In genomic region chr15:78107471-78107870, GRCh38 we compare ENCODE assay signal across 15 cellular contexts. TPM values are rescaled to one million over a fixed set of nuclear protein-coding genes. Genes with fewer than 3 reads are reported as not detected.
DNase-seq lines count a peak whose midpoint lies in the region; ATAC-seq and TF ChIP-seq lines count a peak whose summit lies in the region.
"Had no signal": no experiment of that assay in that cellular context is flagged by ENCODE, and none has a peak within 500 bp of the region (broad histone marks: within the 10 kb centered on the region; RNA-seq: fewer than 3 reads in every experiment).

No MANE protein-coding gene starts in this region.

- intact Hi-C loops in lower lobe of right lung (cut with DNase I) (loop anchor here (5.0 kb wide), 1 partner anchor 140 kb away; no protein-coding TSS in a partner anchor), upper lobe of right lung (cut with DNase I) (loop anchor here (5.0 kb wide), 1 partner anchor 140 kb away; no protein-coding TSS in a partner anchor)

- H3K9me3 ChIP-seq in lower lobe of right lung, result no peaks in the 10 kb centered on the region
- H3K9me3 ChIP-seq in upper lobe of right lung, result no peaks in the 10 kb centered on the region
- H3K9me3 ChIP-seq: BLaER1 treated with 17β-estradiol and CSF1 and Interleukin-3, amounts not matched to agents 10 nM and 100 nM had no signal

- CTCF ChIA-PET in T-cell (lab: Charles Lee), result interaction anchor here (0.6 to 5.0 kb wide), 13 partner anchors 57 to 158 kb away, joined by 3 to 40 read pairs (median 4); no protein-coding TSS in a partner anchor

- H3K4me1 ChIP-seq in lower lobe of right lung (peaks cover 25% of the 10 kb centered on the region), upper lobe of right lung (peaks cover 26% of the 10 kb centered on the region)

- H3K9me3 Mint-ChIP-seq in T-cell, result no peaks in the 10 kb centered on the region
- H3K9me3 Mint-ChIP-seq: CD8-positive, alpha-beta memory T cell had no signal

- TF ChIP-seq CTCF in lower lobe of right lung (IDR thresholded peaks at IDR 0.05) (no peak), upper lobe of right lung (IDR thresholded peaks at IDR 0.05) (no peak)

- H3K36me3 ChIP-seq in lower lobe of right lung (no peaks in the 10 kb centered on the region), upper lobe of right lung (no peaks in the 10 kb centered on the region)
- H3K36me3 ChIP-seq: BLaER1 treated with 17β-estradiol and CSF1 and Interleukin-3, amounts not matched to agents 10 nM and 100 nM had no signal

- H3K27ac ChIP-seq in lower lobe of right lung (no peak overlapping the region), upper lobe of right lung (no peak overlapping the region)
- H3K27ac ChIP-seq: BLaER1 treated with 17β-estradiol and CSF1 and Interleukin-3, amounts not matched to agents 10 nM and 100 nM had no signal

- H3K27me3 ChIP-seq in lower lobe of right lung (ENCODE audit: low read depth) (no peaks in the 10 kb centered on the region), upper lobe of right lung (no peaks in the 10 kb centered on the region)
- H3K27me3 ChIP-seq: BLaER1 treated with 17β-estradiol and CSF1 and Interleukin-3, amounts not matched to agents 10 nM and 100 nM had no signal

- peak; percentile 50 for DNase-seq in activated effector memory CD4-positive, alpha-beta T cell treated with anti-CD3 and anti-CD28 coated beads, Interleukin-2, amount 50 U/mL, for 16 hours
- no peak for DNase-seq in activated effector memory CD4-positive, alpha-beta T cell treated with Interleukin-2 at 50 U/mL for 16 hours
- DNase-seq in T-cell (no peak), lower lobe of right lung (peak; percentile 40), upper lobe of right lung (peak; percentile 56), NCI-H146 treated with DMSO at 0.1 percent for 48 hours (lab: John Stamatoyannopoulos, UW; ENCODE audit: unreplicated experiment) (no peak), G401 (ENCODE audit: low spot score) (no peak)
- DNase-seq: EL, MM.1S, NCI-H2081 treated with DMSO at 0.1 percent for 48 hours had no signal

- peaks cover 32 to 55% (median 41%) of the 10 kb centered on the region in 3 donors for H3K4me1 Mint-ChIP-seq in T-cell

- H3K4me3 Mint-ChIP-seq in T-cell, result no peak overlapping the region
- H3K4me3 Mint-ChIP-seq: CD8-positive, alpha-beta memory T cell had no signal

- H3K27me3 Mint-ChIP-seq in T-cell, result no peaks in the 10 kb centered on the region

- no peaks in the 10 kb centered on the region for H3K36me3 Mint-ChIP-seq in T-cell
- H3K36me3 Mint-ChIP-seq: CD8-positive, alpha-beta memory T cell had no signal

- in situ Hi-C loops in G401 (cut with HindIII; ENCODE audit: low sequenced_read_pairs), result no loop called here

- H3K4me3 ChIP-seq in lower lobe of right lung (no peak overlapping the region), upper lobe of right lung (no peak overlapping the region)
- H3K4me3 ChIP-seq: BLaER1 treated with 17β-estradiol and CSF1 and Interleukin-3, amounts not matched to agents 10 nM and 100 nM had no signal

- POLR2A ChIA-PET in T-cell (lab: Charles Lee), result no interaction called here

- no peak for ATAC-seq in T-cell (replicated peaks in 1 of 4)
- ATAC-seq in lower lobe of right lung, result no peak
- ATAC-seq in upper lobe of right lung, result no peak

- H3K27ac Mint-ChIP-seq in T-cell, result peak overlapping the region; percentile 52 to 66

RNA-seq across cellular contexts. Expression of gene SH2D7, which starts 15.1 kb away (rescaled TPM):
- total RNA-seq in T-cell, result not detected
- not detected for total RNA-seq in lower lobe of right lung
- not detected for total RNA-seq in upper lobe of right lung
- not detected in 2 replicates for total RNA-seq in G401 (2014; rRNA removed; shearing (Covaris generic))
- total RNA-seq: CD8-positive, alpha-beta memory T cell; H1; LHCN-M2; NCI-H460 had no signal

RNA-seq across cellular contexts. Expression of gene CIB2, which starts 23.8 kb away (rescaled TPM):
- total RNA-seq in T-cell (1 to 10 TPM in 4 of 5 donors, under 1 TPM in 1; 0.72 to 2.8 (median 2.0) TPM), lower lobe of right lung (2.2 TPM), upper lobe of right lung (1.9 TPM)
- total RNA-seq in G401 (2014; rRNA removed; shearing (Covaris generic)), result 29.7 and 48.3 TPM in 2 replicates

RNA-seq across cellular contexts. Expression of gene TBC1D2B, which starts 30.0 kb away (rescaled TPM):
- 100 to 1,000 TPM in 3 of 5 donors, 10 to 100 TPM in 2; 86.1 to 106 (median 101) TPM for total RNA-seq in T-cell
- 69.8 TPM for total RNA-seq in lower lobe of right lung
- 88.7 TPM for total RNA-seq in upper lobe of right lung
- total RNA-seq in G401 (2014; rRNA removed; shearing (Covaris generic)), result 9.7 and 13.9 TPM in 2 replicates

RNA-seq across cellular contexts. Expression of gene IDH3A, which starts 41.7 kb away (rescaled TPM):
- 10 to 100 TPM; 40.3 to 64.7 (median 48.5) TPM for total RNA-seq in T-cell
- 78.3 TPM for total RNA-seq in lower lobe of right lung
- 71.6 TPM for total RNA-seq in upper lobe of right lung
- total RNA-seq in G401 (2014; rRNA removed; shearing (Covaris generic)), result 53.8 and 68.5 TPM in 2 replicates

Comparison
In these comparisons a context has a peak if more than half of its experiments do, and no peak if none do; other contexts are left out.
1. DNase-seq: peak in activated effector memory CD4-positive, alpha-beta T cell treated with anti-CD3 and anti-CD28 coated beads, Interleukin-2, amount 50 U/mL, for 16 hours (single experiment), lower lobe of right lung (single experiment) and upper lobe of right lung (single experiment); none in activated effector memory CD4-positive, alpha-beta T cell treated with Interleukin-2 at 50 U/mL for 16 hours (single experiment), T-cell (0 of 34), NCI-H146 treated with DMSO at 0.1 percent for 48 hours (single experiment) and G401 (single experiment).